ENCODE assay signal across 8 cellular contexts in genomic region chr7:13742719-13743640, GRCh38.
DNase-seq lines count a peak whose midpoint lies in the region; ATAC-seq and TF ChIP-seq lines count a peak whose summit lies in the region.

No MANE protein-coding gene starts in this region.

- no peak overlapping the region for H3K4me3 Mint-ChIP-seq in activated T-cell treated with anti-CD3 and anti-CD28 coated beads, Interleukin-2, amount 50 U/mL, for 24 hours

- no peak for DNase-seq in BJ (ENCODE audit: low read depth)
- DNase-seq in KBM-7, result peak; percentile 21
- peak; percentile 82 for DNase-seq in SK-MEL-5 (ENCODE audit: low read depth, low spot score)
- DNase-seq in foreskin fibroblast, result peak; percentile 52 to 78
- peak in 9 of 10 donors; percentile 11 to 83 (median 43) for DNase-seq in posterior cingulate gyrus
- no peak for DNase-seq in cortex of kidney (lab: John Stamatoyannopoulos, UW)
- no peak for DNase-seq in activated T-cell treated with anti-CD3 and anti-CD28 coated beads, Interleukin-2, amount 50 U/mL, for 24 hours

- H3K27ac Mint-ChIP-seq in activated T-cell treated with anti-CD3 and anti-CD28 coated beads, Interleukin-2, amount 50 U/mL, for 24 hours, result no peak overlapping the region

- no peak for ATAC-seq in HG03469 (IDR thresholded peaks at IDR 0.05; ENCODE audit: unreplicated experiment)

- no peaks in the 10 kb centered on the region for H3K36me3 ChIP-seq in BJ (ENCODE audit: control insufficient read depth, insufficient read depth, low read length)

- H3K4me3 ChIP-seq in BJ (ENCODE audit: low read depth, low read length) (no peak overlapping the region), foreskin fibroblast (ENCODE audit: low read depth in 1 of 2, low read length in 2 of 2) (no peak overlapping the region)

- H3K27me3 ChIP-seq in BJ (ENCODE audit: control insufficient read depth, insufficient read depth, low read length), result peaks cover 1% of the 10 kb centered on the region; the same call in 1 of the 2 replicates

- in situ Hi-C loops in KBM-7 (cut with MboI; ENCODE audit: low pct_unique_long_range_greater_than_20kb, low sequenced_read_pairs), result no loop called here
- in situ Hi-C loops in SK-MEL-5 (cut with HindIII; ENCODE audit: low pct_unique_long_range_greater_than_20kb, low sequenced_read_pairs), result loop anchor here (5.0 kb wide), 1 partner anchor 466 kb away; no protein-coding TSS in a partner anchor

- no peaks in the 10 kb centered on the region for H3K4me1 Mint-ChIP-seq in activated T-cell treated with anti-CD3 and anti-CD28 coated beads, Interleukin-2, amount 50 U/mL, for 24 hours (ENCODE audit: low read depth)

- intact Hi-C loops in posterior cingulate gyrus (cut with DNase I), result loop anchor here (5.0 kb wide), 1 partner anchor 461 kb away; no protein-coding TSS in a partner anchor

- H3K36me3 Mint-ChIP-seq in activated T-cell treated with anti-CD3 and anti-CD28 coated beads, Interleukin-2, amount 50 U/mL, for 24 hours (ENCODE audit: low read depth), result no peaks in the 10 kb centered on the region

- no peaks in the 10 kb centered on the region for H3K27me3 Mint-ChIP-seq in activated T-cell treated with anti-CD3 and anti-CD28 coated beads, Interleukin-2, amount 50 U/mL, for 24 hours

- peak; percentile 51 for TF ChIP-seq CTCF in BJ (IDR thresholded peaks at IDR 0.05; ENCODE audit: insufficient read depth, low read depth, low read length)
- peak; percentile 40 for TF ChIP-seq CTCF in foreskin fibroblast (IDR thresholded peaks at IDR 0.05; ENCODE audit: low read depth, low read length)

- POLR2A ChIA-PET in BJ (lab: Charles Lee), result no interaction called here

- CTCF ChIA-PET in BJ (lab: Yijun Ruan, JAX), result interaction anchor here (1.1 to 1.7 kb wide), 4 partner anchors 10 to 29 kb away, joined by 3 to 4 read pairs (median 3); no protein-coding TSS in a partner anchor

- no peaks in the 10 kb centered on the region for H3K9me3 Mint-ChIP-seq in activated T-cell treated with anti-CD3 and anti-CD28 coated beads, Interleukin-2, amount 50 U/mL, for 24 hours

Comparison
In these comparisons a context has a peak if more than half of its experiments do, and no peak if none do; other contexts are left out.
1. DNase-seq: peak in KBM-7 (single experiment), SK-MEL-5 (single experiment), foreskin fibroblast (2 of 2) and posterior cingulate gyrus (9 of 10); none in BJ (single experiment), cortex of kidney (single experiment) and activated T-cell treated with anti-CD3 and anti-CD28 coated beads, Interleukin-2, amount 50 U/mL, for 24 hours (single experiment).